20 cellular contexts compared by ENCODE assay signal in genomic region chr11:120532511-120533196, GRCh38. TPM values are rescaled to one million over a fixed set of nuclear protein-coding genes. Genes with fewer than 3 reads are reported as not detected.
A peak's percentile ranks its signal among the peaks of the same experiment; 100 is the strongest.
DNase-seq lines count a peak whose midpoint lies in the region; ATAC-seq, FAIRE-seq and TF ChIP-seq lines count a peak whose summit lies in the region.
"Had no signal": no experiment of that assay in that cellular context is flagged by ENCODE, and none has a peak within 500 bp of the region (broad histone marks: within the 10 kb centered on the region; RNA-seq: fewer than 3 reads in every experiment).

No MANE protein-coding gene starts in this region.

- FAIRE-seq in A549 (lab: Jason Lieb, UNC), result no peak
- FAIRE-seq: GM18507 had no signal

- no peak overlapping the region for H3K14ac ChIP-seq in mesenchymal stem cell (ENCODE audit: low read length in 2 of 2)

- no peak overlapping the region for H2AFZ ChIP-seq in mesenchymal stem cell (ENCODE audit: low read depth, low read length)

- H3K4me1 ChIP-seq in A549, result peaks cover 4% of the 10 kb centered on the region; the same call in 1 of the 3 replicates
- H3K4me1 ChIP-seq in mesenchymal stem cell (ENCODE audit: control insufficient read depth, insufficient read depth, low read depth, low read length), result peaks cover 3% of the 10 kb centered on the region
- H3K4me1 ChIP-seq: ascending aorta, BE2C had no signal

- H3K27me3 ChIP-seq in mesenchymal stem cell (ENCODE audit: control insufficient read depth in 1 of 2, insufficient read depth in 1 of 2, low read length in 2 of 2), result peaks cover 21 to 53% of the 10 kb centered on the region in 2 experiments
- H3K27me3 ChIP-seq: ascending aorta, BE2C had no signal

- POLR2A ChIA-PET in A549 (lab: Yijun Ruan, JAX), result no interaction called here

- no peak overlapping the region for H4K91ac ChIP-seq in mesenchymal stem cell (ENCODE audit: low read length)

- no peak for ATAC-seq in A549
- ATAC-seq: activated CD4-positive, alpha-beta T cell treated with anti-CD3 and anti-CD28 coated beads for 36 hours; lower lobe of right lung; PC-3 had no signal

- no peak for TF ChIP-seq RAD21 in A549 (conservative IDR thresholded peaks at IDR 0.05 in 1 of 2, IDR thresholded peaks at IDR 0.05 in 1 of 2)

- no peak overlapping the region for H3K27ac ChIP-seq in A549
- H3K27ac ChIP-seq in mesenchymal stem cell (ENCODE audit: low read length, poor library complexity, severe bottlenecking), result no peak overlapping the region
- H3K27ac ChIP-seq: ascending aorta, lower lobe of right lung, neutrophil had no signal

- CTCF ChIA-PET in A549 (lab: Yijun Ruan, JAX), result no interaction called here

- H3K36me3 ChIP-seq in mesenchymal stem cell (ENCODE audit: control insufficient read depth in 1 of 2, insufficient read depth in 2 of 2, low read depth in 1 of 2, low read length in 2 of 2), result no peaks in the 10 kb centered on the region
- H3K36me3 ChIP-seq: ascending aorta, BE2C, lower lobe of right lung, neutrophil had no signal

- H2BK12ac ChIP-seq in mesenchymal stem cell (ENCODE audit: low read length in 2 of 2), result no peak overlapping the region

- H2BK5ac ChIP-seq in mesenchymal stem cell (ENCODE audit: low read depth, low read length, poor library complexity, severe bottlenecking), result no peak overlapping the region

- H3K9me3 ChIP-seq in A549 (no peaks in the 10 kb centered on the region), mesenchymal stem cell (ENCODE audit: control insufficient read depth, low read length) (no peaks in the 10 kb centered on the region)
- H3K9me3 ChIP-seq: ascending aorta, BE2C, lower lobe of right lung, neutrophil had no signal

- no peak overlapping the region for H2AK5ac ChIP-seq in mesenchymal stem cell (ENCODE audit: low read length, severe bottlenecking)

- no peaks in the 10 kb centered on the region for H3K79me1 ChIP-seq in mesenchymal stem cell (replicated peaks; ENCODE audit: low read length, poor library complexity, severe bottlenecking)

- intact Hi-C loops in lower leg skin (cut with DNase I; ENCODE audit: low total_unique reads), result no loop called here

- DNase-seq in A549 (ENCODE audit: low read depth in 1 of 2, low spot score in 1 of 2), result no peak
- peak; percentile 52 for DNase-seq in GM04504 (ENCODE audit: low read depth)
- peak; percentile 29 for DNase-seq in astrocyte of the spinal cord (ENCODE audit: low read depth, low spot score)
- peak; percentile 68 for DNase-seq in mesenchymal stem cell
- DNase-seq in NCI-H2107 (lab: John Stamatoyannopoulos, UW), result no peak
- no peak for DNase-seq in lower leg skin (ENCODE audit: low spot score in 2 of 2)
- DNase-seq in NCI-H1436 treated with DMSO at 0.1 percent for 48 hours (lab: John Stamatoyannopoulos, UW), result no peak
- DNase-seq in DMS114 treated with DMSO at 0.1 percent for 48 hours (lab: John Stamatoyannopoulos, UW; ENCODE audit: unreplicated experiment), result no peak
- DNase-seq: activated CD4-positive, alpha-beta T cell treated with anti-CD3 and anti-CD28 coated beads for 36 hours; activated T-cell treated with anti-CD3 and anti-CD28 coated beads, Interleukin-2, amount 50 U/mL, for 1 hour; BE2C; H7; lower lobe of right lung; NCI-H1092; PC-3; stimulated activated CD4-positive, alpha-beta T cell treated with anti-CD3 and anti-CD28 coated beads, Interleukin-12 subunit alpha, Interleukin-12 subunit beta, amount 100 ng/mL, for 4 hours had no signal

- 53% methylated on average over 11 of the region's 11 CpGs for WGBS in A549 (ENCODE audit: missing lambda C conversion rate)
- 56% methylated on average over 11 of the region's 11 CpGs for WGBS in mesenchymal stem cell
- WGBS in lower leg skin, 2 donors, result 42 to 46% methylated on average over 11 of the region's 11 CpGs

- H2BK15ac ChIP-seq in mesenchymal stem cell (ENCODE audit: low read depth, poor library complexity, severe bottlenecking), result no peak overlapping the region

- H3K4me3 ChIP-seq in A549 (no peak overlapping the region), astrocyte of the spinal cord (ENCODE audit: low read depth, low read length) (no peak overlapping the region), mesenchymal stem cell (ENCODE audit: insufficient read depth in 1 of 2, low read depth in 1 of 2, low read length in 2 of 2) (peak overlapping the region in 1 of 2 experiments; percentile 58), lower leg skin (ENCODE audit: low read depth, poor library complexity, severe bottlenecking) (no peak overlapping the region)
- H3K4me3 ChIP-seq: ascending aorta, lower lobe of right lung had no signal

- H3K9ac ChIP-seq in mesenchymal stem cell (ENCODE audit: low read length), result peak overlapping the region; percentile 81

- no peak overlapping the region for H4K8ac ChIP-seq in mesenchymal stem cell (ENCODE audit: low read length)

- no peak overlapping the region for H3K23ac ChIP-seq in mesenchymal stem cell (ENCODE audit: low read length in 2 of 2)

- in situ Hi-C loops in astrocyte of the spinal cord (cut with HindIII; ENCODE audit: low sequenced_read_pairs), result no loop called here

- no peak for TF ChIP-seq EP300 in A549 (IDR thresholded peaks at IDR 0.05)

- no peak for TF ChIP-seq CTCF in A549 (IDR thresholded peaks at IDR 0.05)
- no peak for TF ChIP-seq CTCF in astrocyte of the spinal cord (IDR thresholded peaks at IDR 0.05; ENCODE audit: low read depth, low read length)
- TF ChIP-seq CTCF in lower leg skin (IDR thresholded peaks at IDR 0.05), result no peak

- TF ChIP-seq POLR2A in A549 (IDR thresholded peaks at IDR 0.05; ENCODE audit: low read length) (no peak), lower leg skin (IDR thresholded peaks at IDR 0.05) (no peak)

- H3K4me2 ChIP-seq in A549 (peak overlapping the region; percentile 38), mesenchymal stem cell (ENCODE audit: low read length, poor library complexity, severe bottlenecking) (no peak overlapping the region)

- H3K18ac ChIP-seq in mesenchymal stem cell (ENCODE audit: low read depth in 1 of 2, low read length in 2 of 2), result peak overlapping the region; percentile 37 to 52

- H2BK120ac ChIP-seq in mesenchymal stem cell (ENCODE audit: low read depth, low read length), result no peak overlapping the region

- no peak overlapping the region for H3K4ac ChIP-seq in mesenchymal stem cell (ENCODE audit: low read depth in 1 of 2, low read length in 2 of 2)

TF ChIP-seq in A549, 52 proteins besides CTCF, POLR2A, EP300 and RAD21:
- no peak for TF ChIP-seq ZSCAN20 (CRISPR knock-in tag; IDR thresholded peaks at IDR 0.05)
- TF ChIP-seq ZFP36 (IDR thresholded peaks at IDR 0.05; ENCODE audit: borderline replicate concordance, partially characterized antibody), result peak; percentile 76
TF ChIP-seq in A549: peak in this region for 1.

RNA-seq across cellular contexts. Expression of gene GRIK4, which starts 21.1 kb away (rescaled TPM):
- polyA plus RNA-seq in A549 (2011; rRNA removed) (0.01 and 0.03 TPM in 2 replicates), A549 (2017; fragmentation: RNase III; extraction: RNeasy Plus Mini Kit Qiagen cat#74134 plus additional on column Dnase treatment) (not detected in 3 replicates)
- polyA plus RNA-seq in A549 (2012; cell fraction: cytosol; rRNA removed), result 0.01 TPM in 2 replicates
- polyA plus RNA-seq in A549 (2012; cell fraction: nucleus; rRNA removed), result 0.01 TPM in 1 of 2 replicates, not detected in the other
- polyA minus RNA-seq in A549 (2011; rRNA and poly(A)+ RNA removed), result 0.24 TPM in 1 of 2 replicates, not detected in the other
- polyA plus RNA-seq in mesenchymal stem cell (2013, experiment 1 of 2), result 0.26 TPM
- polyA plus RNA-seq in mesenchymal stem cell (2013, experiment 2 of 2), result 0.23 TPM
- under 1 TPM in 2 of 4 donors, not detected in 2; 0.06 to 0.67 TPM for total RNA-seq in lower leg skin
- total RNA-seq: activated CD4-positive, alpha-beta T cell treated with anti-CD3 and anti-CD28 coated beads for 36 hours; ascending aorta; NCI-H460; PC-3 had no signal

Comparison
In these comparisons a context has a peak if more than half of its experiments do, and no peak if none do; other contexts are left out.
1. DNase-seq: peak in GM04504 (single experiment), astrocyte of the spinal cord (single experiment) and mesenchymal stem cell (single experiment); none in A549 (0 of 2), NCI-H2107 (single experiment), lower leg skin (0 of 2), NCI-H1436 treated with DMSO at 0.1 percent for 48 hours (single experiment) and DMS114 treated with DMSO at 0.1 percent for 48 hours (single experiment).